In genomic region chr7:76302299-76303056, GRCh38 we compare ENCODE assay signal across 1 cellular context.
TF ChIP-seq lines count a peak whose summit lies in the region.

Gene HSPB1, plus strand, starts transcription at chr7:76302673. Its CDS starts 40 bp downstream, at chr7:76302713.

TF ChIP-seq in GM12878, 131 proteins besides CTCF, POLR2A, EP300 and RAD21 (continued from another document and continues in another):
- TF ChIP-seq POLR2AphosphoS2 (IDR thresholded peaks at IDR 0.05; ENCODE audit: low read depth, low read length) (peak; percentile 91; the same call in 1 of the 2 replicates), RELB (IDR thresholded peaks at IDR 0.05; ENCODE audit: low read depth) (no peak), IKZF1 (conservative IDR thresholded peaks at IDR 0.05) (peak; percentile 58), RFX5 (IDR thresholded peaks at IDR 0.05; ENCODE audit: low read depth, low read length) (peak; percentile 15; the same call in 1 of the 2 replicates), NR2C2 (IDR thresholded peaks at IDR 0.05; ENCODE audit: borderline replicate concordance, control insufficient read depth, insufficient read length, low read depth) (no peak), ZZZ3 (IDR thresholded peaks at IDR 0.05; ENCODE audit: control insufficient read depth, insufficient read length, low read depth) (no peak), BCL3 (IDR thresholded peaks at IDR 0.05; ENCODE audit: borderline replicate concordance, insufficient read depth, low read depth, low read length, poor library complexity, severe bottlenecking) (no peak), SMC3 (IDR thresholded peaks at IDR 0.05; ENCODE audit: borderline replicate concordance, low read length) (no peak; the same call in 1 of the 2 replicates), EED (IDR thresholded peaks at IDR 0.05; ENCODE audit: low read depth) (no peak), RUNX3 (IDR thresholded peaks at IDR 0.05; ENCODE audit: low read length) (peak; percentile 45), E2F8 (IDR thresholded peaks at IDR 0.05; ENCODE audit: low read depth, partially characterized antibody) (no peak), ZBED1 (IDR thresholded peaks at IDR 0.05; ENCODE audit: borderline replicate concordance) (no peak), MAX (IDR thresholded peaks at IDR 0.05; ENCODE audit: low read depth, low read length) (peak; percentile 48; the same call in 1 of the 2 replicates), TCF7 (IDR thresholded peaks at IDR 0.05; ENCODE audit: borderline replicate concordance) (no peak), HDAC2 (IDR thresholded peaks at IDR 0.05) (no peak), ASH2L (IDR thresholded peaks at IDR 0.05; ENCODE audit: borderline replicate concordance, low read depth) (no peak), ESRRA (IDR thresholded peaks at IDR 0.05; ENCODE audit: low read length) (no peak), KAT2A (conservative IDR thresholded peaks at IDR 0.05; ENCODE audit: control insufficient read depth, low read depth, low read length) (no peak), ATF7 (IDR thresholded peaks at IDR 0.05; ENCODE audit: low read depth) (0 out of 2 replicates have a peak, but pooled peaks have one; percentile 22), GABPA (IDR thresholded peaks at IDR 0.05; ENCODE audit: low read depth) (no peak), CREM (IDR thresholded peaks at IDR 0.05; ENCODE audit: low read depth) (peak; percentile 25; the same call in 1 of the 2 replicates), CBX3 (IDR thresholded peaks at IDR 0.05; ENCODE audit: borderline replicate concordance, low read depth) (no peak), BCL11A (IDR thresholded peaks at IDR 0.05; ENCODE audit: low read depth, low read length) (no peak), CHD2 (IDR thresholded peaks at IDR 0.05; ENCODE audit: borderline replicate concordance, low read depth, low read length) (0 out of 2 replicates have a peak, but pooled peaks have one; percentile 18), POU2F2 (IDR thresholded peaks at IDR 0.05; ENCODE audit: borderline replicate concordance, low read depth, low read length) (peak; percentile 73; the same call in 1 of the 3 replicates), TCF12 (IDR thresholded peaks at IDR 0.05; ENCODE audit: low read depth, low read length) (peak; percentile 38; the same call in 1 of the 2 replicates), STAT1 (conservative IDR thresholded peaks at IDR 0.05) (no peak; the same call in none of the 2 replicates), IRF4 (IDR thresholded peaks at IDR 0.05; ENCODE audit: low read depth, low read length) (no peak), MLLT1 (IDR thresholded peaks at IDR 0.05) (no peak), CBFB (IDR thresholded peaks at IDR 0.05; ENCODE audit: low read depth) (peak; percentile 82), ZNF274 (IDR thresholded peaks at IDR 0.05; ENCODE audit: insufficient read depth, insufficient read length) (no peak), SMAD1 (IDR thresholded peaks at IDR 0.05; ENCODE audit: low read depth, partially characterized antibody) (peak; percentile 28), CHD1 (IDR thresholded peaks at IDR 0.05; ENCODE audit: low read depth, low read length) (no peak), WRNIP1 (IDR thresholded peaks at IDR 0.05; ENCODE audit: borderline replicate concordance, low read depth, low read length) (no peak), NR2F1 (conservative IDR thresholded peaks at IDR 0.05) (peak; percentile 62), POLR2AphosphoS5 (IDR thresholded peaks at IDR 0.05; ENCODE audit: low read length) (peak; percentile 98), SIX5 (IDR thresholded peaks at IDR 0.05; ENCODE audit: low read depth, low read length, severe bottlenecking) (no peak), NKRF (conservative IDR thresholded peaks at IDR 0.05) (peak; percentile 58; the same call in 1 of the 2 replicates), FOXK2 (IDR thresholded peaks at IDR 0.05) (no peak), TBL1XR1 (IDR thresholded peaks at IDR 0.05; ENCODE audit: low read depth, low read length) (no peak; the same call in none of the 2 replicates), TCF3 (IDR thresholded peaks at IDR 0.05; ENCODE audit: borderline replicate concordance, insufficient read depth, low read depth, low read length) (peak; percentile 24; the same call in 1 of the 2 replicates), SREBF2 (IDR thresholded peaks at IDR 0.05; ENCODE audit: low read length) (no peak), ZNF207 (IDR thresholded peaks at IDR 0.05; ENCODE audit: borderline replicate concordance) (peak; percentile 12; the same call in 1 of the 2 replicates), EGR1 (IDR thresholded peaks at IDR 0.05; ENCODE audit: borderline replicate concordance in 1 of 2, low read depth in 2 of 2, low read length in 2 of 2) (0 out of 3 replicates have a peak, but pooled peaks of 1 of the 2 experiments have one; percentile 26), E4F1 (IDR thresholded peaks at IDR 0.05; ENCODE audit: borderline replicate concordance, partially characterized antibody) (no peak), RB1 (IDR thresholded peaks at IDR 0.05; ENCODE audit: borderline replicate concordance) (peak; percentile 32; the same call in 1 of the 2 replicates), CHD4 (IDR thresholded peaks at IDR 0.05) (no peak), FOXM1 (IDR thresholded peaks at IDR 0.05; ENCODE audit: low read depth, low read length) (no peak)
- TF ChIP-seq, protein P1, sequence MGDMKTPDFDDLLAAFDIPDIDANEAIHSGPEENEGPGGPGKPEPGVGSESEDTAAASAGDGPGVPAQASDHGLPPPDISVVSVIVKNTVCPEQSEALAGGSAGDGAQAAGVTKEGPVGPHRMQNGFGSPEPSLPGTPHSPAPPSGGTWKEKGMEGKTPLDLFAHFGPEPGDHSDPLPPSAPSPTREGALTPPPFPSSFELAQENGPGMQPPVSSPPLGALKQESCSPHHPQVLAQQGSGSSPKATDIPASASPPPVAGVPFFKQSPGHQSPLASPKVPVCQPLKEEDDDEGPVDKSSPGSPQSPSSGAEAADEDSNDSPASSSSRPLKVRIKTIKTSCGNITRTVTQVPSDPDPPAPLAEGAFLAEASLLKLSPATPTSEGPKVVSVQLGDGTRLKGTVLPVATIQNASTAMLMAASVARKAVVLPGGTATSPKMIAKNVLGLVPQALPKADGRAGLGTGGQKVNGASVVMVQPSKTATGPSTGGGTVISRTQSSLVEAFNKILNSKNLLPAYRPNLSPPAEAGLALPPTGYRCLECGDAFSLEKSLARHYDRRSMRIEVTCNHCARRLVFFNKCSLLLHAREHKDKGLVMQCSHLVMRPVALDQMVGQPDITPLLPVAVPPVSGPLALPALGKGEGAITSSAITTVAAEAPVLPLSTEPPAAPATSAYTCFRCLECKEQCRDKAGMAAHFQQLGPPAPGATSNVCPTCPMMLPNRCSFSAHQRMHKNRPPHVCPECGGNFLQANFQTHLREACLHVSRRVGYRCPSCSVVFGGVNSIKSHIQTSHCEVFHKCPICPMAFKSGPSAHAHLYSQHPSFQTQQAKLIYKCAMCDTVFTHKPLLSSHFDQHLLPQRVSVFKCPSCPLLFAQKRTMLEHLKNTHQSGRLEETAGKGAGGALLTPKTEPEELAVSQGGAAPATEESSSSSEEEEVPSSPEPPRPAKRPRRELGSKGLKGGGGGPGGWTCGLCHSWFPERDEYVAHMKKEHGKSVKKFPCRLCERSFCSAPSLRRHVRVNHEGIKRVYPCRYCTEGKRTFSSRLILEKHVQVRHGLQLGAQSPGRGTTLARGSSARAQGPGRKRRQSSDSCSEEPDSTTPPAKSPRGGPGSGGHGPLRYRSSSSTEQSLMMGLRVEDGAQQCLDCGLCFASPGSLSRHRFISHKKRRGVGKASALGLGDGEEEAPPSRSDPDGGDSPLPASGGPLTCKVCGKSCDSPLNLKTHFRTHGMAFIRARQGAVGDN (IDR thresholded peaks at IDR 0.05) = peak; percentile 77; the same call in 1 of the 2 replicates
- TF ChIP-seq, protein P2, sequence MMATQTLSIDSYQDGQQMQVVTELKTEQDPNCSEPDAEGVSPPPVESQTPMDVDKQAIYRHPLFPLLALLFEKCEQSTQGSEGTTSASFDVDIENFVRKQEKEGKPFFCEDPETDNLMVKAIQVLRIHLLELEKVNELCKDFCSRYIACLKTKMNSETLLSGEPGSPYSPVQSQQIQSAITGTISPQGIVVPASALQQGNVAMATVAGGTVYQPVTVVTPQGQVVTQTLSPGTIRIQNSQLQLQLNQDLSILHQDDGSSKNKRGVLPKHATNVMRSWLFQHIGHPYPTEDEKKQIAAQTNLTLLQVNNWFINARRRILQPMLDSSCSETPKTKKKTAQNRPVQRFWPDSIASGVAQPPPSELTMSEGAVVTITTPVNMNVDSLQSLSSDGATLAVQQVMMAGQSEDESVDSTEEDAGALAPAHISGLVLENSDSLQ (IDR thresholded peaks at IDR 0.05) = no peak
